ENCODE assay signal across 9 cellular contexts in genomic region chr2:125745514-125745913, GRCh38.
DNase-seq lines count a peak whose midpoint lies in the region; ATAC-seq and TF ChIP-seq lines count a peak whose summit lies in the region.
"Had no signal": no experiment of that assay in that cellular context is flagged by ENCODE, and none has a peak within 500 bp of the region (broad histone marks: within the 10 kb centered on the region; RNA-seq: fewer than 3 reads in every experiment).

No MANE protein-coding gene starts in this region.

- H3K9me3 Mint-ChIP-seq in activated naive CD4-positive, alpha-beta T cell treated with anti-CD3 and anti-CD28 coated beads, Interleukin-2, amount 50 U/mL, for 72 hours = peaks cover 0 to 12% of the 10 kb centered on the region in 2 donors
- H3K9me3 Mint-ChIP-seq: activated naive CD4-positive, alpha-beta T cell treated with anti-CD3 and anti-CD28 coated beads, Interleukin-2, amount 50 U/mL, for 24 hours had no signal

- peaks cover 0 to 3% (median 0%) of the 10 kb centered on the region in 4 donors for H3K4me1 ChIP-seq in right lobe of liver

- H3K4me3 ChIP-seq in right lobe of liver = no peak overlapping the region

- ATAC-seq in right lobe of liver = peak; percentile 85 to 97 (median 92)
- no peak for ATAC-seq in HG02610 (IDR thresholded peaks at IDR 0.05; ENCODE audit: unreplicated experiment)
- no peak for ATAC-seq in GM18517 (IDR thresholded peaks at IDR 0.05; ENCODE audit: unreplicated experiment)
- ATAC-seq in activated naive CD4-positive, alpha-beta T cell treated with anti-CD3 and anti-CD28 coated beads, Interleukin-2, amount 50 U/mL, for 72 hours = no peak

- no peak overlapping the region for H3K27ac Mint-ChIP-seq in activated naive CD4-positive, alpha-beta T cell treated with anti-CD3 and anti-CD28 coated beads, Interleukin-2, amount 50 U/mL, for 72 hours
- H3K27ac Mint-ChIP-seq: activated naive CD4-positive, alpha-beta T cell treated with anti-CD3 and anti-CD28 coated beads, Interleukin-2, amount 50 U/mL, for 24 hours had no signal

- DNase-seq in DMS53 treated with DMSO at 0.1 percent for 48 hours (lab: John Stamatoyannopoulos, UW; ENCODE audit: unreplicated experiment) = peak; percentile 47
- peak; percentile 43 for DNase-seq in NAMALWA (ENCODE audit: low spot score)
- DNase-seq in amygdala (lab: John Stamatoyannopoulos, UW) = peak in 43 of 56 donors; percentile 1 to 77 (median 19)
- peak in 1 of 3 donors; percentile 55 for DNase-seq in right lobe of liver
- DNase-seq in effector CD8-positive, alpha-beta T cell (lab: John Stamatoyannopoulos, UW) = no peak
- DNase-seq in activated naive CD4-positive, alpha-beta T cell treated with anti-CD3 and anti-CD28 coated beads, Interleukin-2, amount 50 U/mL, for 72 hours (ENCODE audit: low spot score in 2 of 2) = no peak

- intact Hi-C loops in right lobe of liver (cut with DNase I) = loop anchor here in 1 of 2 donors (10.0 kb wide), 1 partner anchor 1029 kb away; no protein-coding TSS in a partner anchor

- no peak overlapping the region for H3K27ac ChIP-seq in right lobe of liver

- H3K36me3 ChIP-seq in right lobe of liver = no peaks in the 10 kb centered on the region

- H3K27me3 ChIP-seq in right lobe of liver = no peaks in the 10 kb centered on the region

- no peaks in the 10 kb centered on the region for H3K36me3 Mint-ChIP-seq in activated naive CD4-positive, alpha-beta T cell treated with anti-CD3 and anti-CD28 coated beads, Interleukin-2, amount 50 U/mL, for 72 hours
- H3K36me3 Mint-ChIP-seq: activated naive CD4-positive, alpha-beta T cell treated with anti-CD3 and anti-CD28 coated beads, Interleukin-2, amount 50 U/mL, for 24 hours had no signal

- TF ChIP-seq POLR2A in right lobe of liver (IDR thresholded peaks at IDR 0.05) = no peak

- no peaks in the 10 kb centered on the region for H3K9me3 ChIP-seq in right lobe of liver

- TF ChIP-seq CTCF in right lobe of liver (IDR thresholded peaks at IDR 0.05) = peak; percentile 53 to 68 (median 55)

- WGBS in right lobe of liver (ENCODE audit: insufficient coverage, low coverage, low lambda C conversion rate, missing lambda C conversion rate) = 29% methylated on average over 3 of the region's 4 CpGs

Comparison
In these comparisons a context has a peak if more than half of its experiments do, and no peak if none do; other contexts are left out.
1. DNase-seq: peak in DMS53 treated with DMSO at 0.1 percent for 48 hours (single experiment), NAMALWA (single experiment) and amygdala (43 of 56); none in effector CD8-positive, alpha-beta T cell (single experiment) and activated naive CD4-positive, alpha-beta T cell treated with anti-CD3 and anti-CD28 coated beads, Interleukin-2, amount 50 U/mL, for 72 hours (0 of 2).
2. ATAC-seq: peak in right lobe of liver (4 of 4); none in HG02610 (single experiment), GM18517 (single experiment) and activated naive CD4-positive, alpha-beta T cell treated with anti-CD3 and anti-CD28 coated beads, Interleukin-2, amount 50 U/mL, for 72 hours (0 of 2).